8 cellular contexts compared by ENCODE assay signal in the genomic region with DNA sequence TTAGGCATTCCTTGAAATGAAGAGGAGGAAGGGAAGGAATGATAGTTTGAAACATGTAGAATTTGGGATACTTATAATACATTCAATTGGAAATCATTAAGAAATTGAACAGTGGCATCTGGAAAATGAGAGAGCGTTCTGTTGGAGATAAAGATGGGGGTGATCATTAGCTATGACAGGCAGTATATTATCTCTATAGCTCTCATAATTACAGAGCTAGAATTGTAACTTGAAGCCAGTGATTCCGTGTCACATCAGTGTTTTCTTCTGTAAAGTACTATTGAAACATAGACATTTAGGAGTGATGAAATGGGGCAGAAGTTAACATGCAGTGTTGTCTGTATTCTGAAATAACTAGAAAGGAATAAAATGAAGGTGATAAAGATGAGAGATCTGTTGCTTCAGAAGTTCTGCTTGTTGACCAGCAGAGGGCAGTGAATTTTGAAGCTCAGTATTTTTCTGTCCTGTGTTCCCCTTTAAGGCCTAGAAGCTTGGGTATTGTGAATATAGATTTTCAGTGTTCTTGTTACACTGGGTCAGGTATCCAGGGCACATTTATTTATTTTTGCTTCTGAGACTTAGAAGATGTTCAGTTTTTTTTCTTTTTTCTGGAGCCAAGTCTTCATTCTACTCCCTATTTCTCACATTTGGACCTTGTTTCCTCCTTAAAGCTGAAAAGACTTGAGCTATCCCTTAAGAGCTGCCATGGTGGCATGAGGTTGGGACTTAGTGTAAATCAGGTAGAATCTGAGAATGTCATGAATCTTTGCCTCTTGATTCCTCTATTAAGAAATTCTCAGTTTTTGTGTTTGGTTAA.
DNase-seq lines count a peak whose midpoint lies in the region; ATAC-seq and TF ChIP-seq lines count a peak whose summit lies in the region.

No MANE protein-coding gene starts in this region.

- H3K9me3 ChIP-seq in endodermal cell (ENCODE audit: control insufficient read depth, low read length), result no peaks in the 10 kb centered on the region

- H3K27me3 ChIP-seq in endodermal cell (ENCODE audit: control insufficient read depth, insufficient read depth, low read length, poor library complexity, severe bottlenecking), result no peaks in the 10 kb centered on the region

- H3K36me3 Mint-ChIP-seq in endodermal cell (ENCODE audit: low read depth), result no peaks in the 10 kb centered on the region
- H3K36me3 Mint-ChIP-seq in mesothelial cell of epicardium, result no peaks in the 10 kb centered on the region

- no peaks in the 10 kb centered on the region for H3K4me1 ChIP-seq in endodermal cell (ENCODE audit: control insufficient read depth, insufficient read depth, low read length)

- peak; percentile 87 for ATAC-seq in GM19372 (IDR thresholded peaks at IDR 0.05; ENCODE audit: low read depth, unreplicated experiment)
- ATAC-seq in HG03571 (IDR thresholded peaks at IDR 0.05; ENCODE audit: unreplicated experiment), result peak; percentile 64
- no peak for ATAC-seq in HG02840 (IDR thresholded peaks at IDR 0.05; ENCODE audit: low FRiP score, unreplicated experiment)

- H3K27me3 Mint-ChIP-seq in endodermal cell (ENCODE audit: insufficient read depth) (no peaks in the 10 kb centered on the region), mesothelial cell of epicardium (ENCODE audit: low read depth) (no peaks in the 10 kb centered on the region)

- H3K4me1 Mint-ChIP-seq in endodermal cell (peaks cover 4% of the 10 kb centered on the region), mesothelial cell of epicardium (peaks cover 34% of the 10 kb centered on the region)

- H3K4me3 Mint-ChIP-seq in endodermal cell (no peak overlapping the region), mesothelial cell of epicardium (no peak overlapping the region)

- H3K27ac Mint-ChIP-seq in endodermal cell, result no peak overlapping the region
- peak overlapping the region; percentile 47 for H3K27ac Mint-ChIP-seq in mesothelial cell of epicardium

- H3K36me3 ChIP-seq in endodermal cell (ENCODE audit: control insufficient read depth, insufficient read depth, low read length), result no peaks in the 10 kb centered on the region

- H3K9ac ChIP-seq in endodermal cell (ENCODE audit: extremely low read depth, low read length, poor library complexity, severe bottlenecking), result no peak overlapping the region

- TF ChIP-seq CTCF in endodermal cell (conservative IDR thresholded peaks at IDR 0.05), result peak; percentile 91
- peak; percentile 92 for TF ChIP-seq CTCF in mesothelial cell of epicardium (IDR thresholded peaks at IDR 0.05; ENCODE audit: unreplicated experiment)

- no peak overlapping the region for H3K27ac ChIP-seq in endodermal cell (ENCODE audit: low read depth, low read length)

- no peak overlapping the region for H3K4me3 ChIP-seq in endodermal cell (ENCODE audit: low read length)

- 0 to 30% methylated on average over 1 to 2 of the region's 2 CpGs for WGBS in endodermal cell (ENCODE audit: insufficient coverage in 1 of 2, insufficient read length in 1 of 2), 2 experiments

- DNase-seq in D341Med (ENCODE audit: low spot score) (peak; percentile 55), OCI-M1 (lab: John Stamatoyannopoulos, UW) (peak; percentile 79), endodermal cell (no peak), mesothelial cell of epicardium (ENCODE audit: low spot score in 2 of 2, unreplicated experiment in 2 of 2) (no peak), amygdala (lab: John Stamatoyannopoulos, UW) (no peak)

- H3K9me3 Mint-ChIP-seq in endodermal cell (no peaks in the 10 kb centered on the region), mesothelial cell of epicardium (peaks cover 4% of the 10 kb centered on the region)

Comparison
In these comparisons a context has a peak if more than half of its experiments do, and no peak if none do; other contexts are left out.
1. DNase-seq: peak in D341Med (single experiment) and OCI-M1 (single experiment); none in endodermal cell (single experiment), mesothelial cell of epicardium (0 of 2) and amygdala (0 of 56).